In genomic region chr3:134007819-134008218, GRCh38 we compare ENCODE assay signal across 1 cellular context.
TF ChIP-seq lines count a peak whose summit lies in the region.

No MANE protein-coding gene starts in this region.

TF ChIP-seq in WTC11, 78 proteins besides CTCF, POLR2A, EP300 and RAD21 (continued from another document):
- no peak for TF ChIP-seq TP53 (CRISPR knock-in tag; IDR thresholded peaks at IDR 0.05)
- TF ChIP-seq ZNF425 (CRISPR knock-in tag; conservative IDR thresholded peaks at IDR 0.05), result no peak
- TF ChIP-seq ZNF281 (CRISPR knock-in tag; IDR thresholded peaks at IDR 0.05), result no peak
- TF ChIP-seq PRRX2 (CRISPR knock-in tag; IDR thresholded peaks at IDR 0.05), result no peak
- no peak for TF ChIP-seq EMX1 (CRISPR knock-in tag; IDR thresholded peaks at IDR 0.05)
- TF ChIP-seq, protein P1, sequence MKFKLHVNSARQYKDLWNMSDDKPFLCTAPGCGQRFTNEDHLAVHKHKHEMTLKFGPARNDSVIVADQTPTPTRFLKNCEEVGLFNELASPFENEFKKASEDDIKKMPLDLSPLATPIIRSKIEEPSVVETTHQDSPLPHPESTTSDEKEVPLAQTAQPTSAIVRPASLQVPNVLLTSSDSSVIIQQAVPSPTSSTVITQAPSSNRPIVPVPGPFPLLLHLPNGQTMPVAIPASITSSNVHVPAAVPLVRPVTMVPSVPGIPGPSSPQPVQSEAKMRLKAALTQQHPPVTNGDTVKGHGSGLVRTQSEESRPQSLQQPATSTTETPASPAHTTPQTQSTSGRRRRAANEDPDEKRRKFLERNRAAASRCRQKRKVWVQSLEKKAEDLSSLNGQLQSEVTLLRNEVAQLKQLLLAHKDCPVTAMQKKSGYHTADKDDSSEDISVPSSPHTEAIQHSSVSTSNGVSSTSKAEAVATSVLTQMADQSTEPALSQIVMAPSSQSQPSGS (CRISPR knock-in tag; IDR thresholded peaks at IDR 0.05; ENCODE audit: borderline replicate concordance, low read depth), result no peak
- no peak for TF ChIP-seq JUN (CRISPR knock-in tag; IDR thresholded peaks at IDR 0.05)
